In the genomic region with DNA sequence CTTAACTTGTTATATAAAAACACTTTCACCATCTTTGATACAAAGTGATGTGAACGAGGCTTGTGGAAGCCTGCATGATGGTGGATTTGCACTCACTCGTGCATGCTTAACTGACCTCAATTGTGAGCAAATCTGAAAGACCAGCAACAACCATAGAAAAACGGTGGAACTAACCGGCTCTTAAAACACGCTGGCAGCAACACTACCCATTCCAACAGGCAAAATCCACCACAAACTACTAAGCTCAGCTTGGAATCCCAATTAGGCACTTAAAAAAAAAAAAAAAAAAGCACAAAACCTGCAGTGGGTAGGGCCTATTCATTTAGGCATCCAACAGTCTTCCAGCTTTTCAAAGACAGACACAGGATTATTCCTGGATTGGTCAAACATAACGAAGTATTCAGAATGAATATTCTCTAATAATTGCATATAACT, we compare ENCODE assay signal across 1 cellular context.
TF ChIP-seq lines count a peak whose summit lies in the region.

No MANE protein-coding gene starts in this region.

TF ChIP-seq in HEK293, 187 proteins besides CTCF, POLR2A, EP300 and RAD21 (continued from another document):
- TF ChIP-seq, protein P1, sequence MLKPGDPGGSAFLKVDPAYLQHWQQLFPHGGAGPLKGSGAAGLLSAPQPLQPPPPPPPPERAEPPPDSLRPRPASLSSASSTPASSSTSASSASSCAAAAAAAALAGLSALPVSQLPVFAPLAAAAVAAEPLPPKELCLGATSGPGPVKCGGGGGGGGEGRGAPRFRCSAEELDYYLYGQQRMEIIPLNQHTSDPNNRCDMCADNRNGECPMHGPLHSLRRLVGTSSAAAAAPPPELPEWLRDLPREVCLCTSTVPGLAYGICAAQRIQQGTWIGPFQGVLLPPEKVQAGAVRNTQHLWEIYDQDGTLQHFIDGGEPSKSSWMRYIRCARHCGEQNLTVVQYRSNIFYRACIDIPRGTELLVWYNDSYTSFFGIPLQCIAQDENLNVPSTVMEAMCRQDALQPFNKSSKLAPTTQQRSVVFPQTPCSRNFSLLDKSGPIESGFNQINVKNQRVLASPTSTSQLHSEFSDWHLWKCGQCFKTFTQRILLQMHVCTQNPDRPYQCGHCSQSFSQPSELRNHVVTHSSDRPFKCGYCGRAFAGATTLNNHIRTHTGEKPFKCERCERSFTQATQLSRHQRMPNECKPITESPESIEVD (tag by site-specific recombination; IDR thresholded peaks at IDR 0.05): peak; percentile 68
- no peak for TF ChIP-seq ZNF571 (tag by site-specific recombination; IDR thresholded peaks at IDR 0.05)
- TF ChIP-seq, protein P2, sequence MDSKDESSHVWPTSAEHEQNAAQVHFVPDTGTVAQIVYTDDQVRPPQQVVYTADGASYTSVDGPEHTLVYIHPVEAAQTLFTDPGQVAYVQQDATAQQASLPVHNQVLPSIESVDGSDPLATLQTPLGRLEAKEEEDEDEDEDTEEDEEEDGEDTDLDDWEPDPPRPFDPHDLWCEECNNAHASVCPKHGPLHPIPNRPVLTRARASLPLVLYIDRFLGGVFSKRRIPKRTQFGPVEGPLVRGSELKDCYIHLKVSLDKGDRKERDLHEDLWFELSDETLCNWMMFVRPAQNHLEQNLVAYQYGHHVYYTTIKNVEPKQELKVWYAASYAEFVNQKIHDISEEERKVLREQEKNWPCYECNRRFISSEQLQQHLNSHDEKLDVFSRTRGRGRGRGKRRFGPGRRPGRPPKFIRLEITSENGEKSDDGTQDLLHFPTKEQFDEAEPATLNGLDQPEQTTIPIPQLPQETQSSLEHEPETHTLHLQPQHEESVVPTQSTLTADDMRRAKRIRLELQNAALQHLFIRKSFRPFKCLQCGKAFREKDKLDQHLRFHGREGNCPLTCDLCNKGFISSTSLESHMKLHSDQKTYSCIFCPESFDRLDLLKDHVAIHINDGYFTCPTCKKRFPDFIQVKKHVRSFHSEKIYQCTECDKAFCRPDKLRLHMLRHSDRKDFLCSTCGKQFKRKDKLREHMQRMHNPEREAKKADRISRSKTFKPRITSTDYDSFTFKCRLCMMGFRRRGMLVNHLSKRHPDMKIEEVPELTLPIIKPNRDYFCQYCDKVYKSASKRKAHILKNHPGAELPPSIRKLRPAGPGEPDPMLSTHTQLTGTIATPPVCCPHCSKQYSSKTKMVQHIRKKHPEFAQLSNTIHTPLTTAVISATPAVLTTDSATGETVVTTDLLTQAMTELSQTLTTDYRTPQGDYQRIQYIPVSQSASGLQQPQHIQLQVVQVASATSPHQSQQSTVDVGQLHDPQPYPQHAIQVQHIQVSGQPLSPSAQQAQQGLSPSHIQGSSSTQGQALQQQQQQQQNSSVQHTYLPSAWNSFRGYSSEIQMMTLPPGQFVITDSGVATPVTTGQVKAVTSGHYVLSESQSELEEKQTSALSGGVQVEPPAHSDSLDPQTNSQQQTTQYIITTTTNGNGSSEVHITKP (tag by site-specific recombination; IDR thresholded peaks at IDR 0.05): peak; percentile 40; the same call in 1 of the 2 replicates
- TF ChIP-seq ZEB2 (tag by site-specific recombination; IDR thresholded peaks at IDR 0.05): 0 out of 2 replicates have a peak, but pooled peaks have one; percentile 6
- TF ChIP-seq ZNF133 (tag by site-specific recombination; IDR thresholded peaks at IDR 0.05): no peak
- TF ChIP-seq, protein P3, sequence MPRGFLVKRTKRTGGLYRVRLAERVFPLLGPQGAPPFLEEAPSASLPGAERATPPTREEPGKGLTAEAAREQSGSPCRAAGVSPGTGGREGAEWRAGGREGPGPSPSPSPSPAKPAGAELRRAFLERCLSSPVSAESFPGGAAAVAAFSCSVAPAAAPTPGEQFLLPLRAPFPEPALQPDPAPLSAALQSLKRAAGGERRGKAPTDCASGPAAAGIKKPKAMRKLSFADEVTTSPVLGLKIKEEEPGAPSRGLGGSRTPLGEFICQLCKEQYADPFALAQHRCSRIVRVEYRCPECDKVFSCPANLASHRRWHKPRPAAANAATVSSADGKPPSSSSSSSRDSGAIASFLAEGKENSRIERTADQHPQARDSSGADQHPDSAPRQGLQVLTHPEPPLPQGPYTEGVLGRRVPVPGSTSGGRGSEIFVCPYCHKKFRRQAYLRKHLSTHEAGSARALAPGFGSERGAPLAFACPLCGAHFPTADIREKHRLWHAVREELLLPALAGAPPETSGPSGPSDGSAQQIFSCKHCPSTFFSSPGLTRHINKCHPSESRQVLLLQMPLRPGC (tag by site-specific recombination; IDR thresholded peaks at IDR 0.05): 0 out of 2 replicates have a peak, but pooled peaks have one; percentile 56
- 0 out of 2 replicates have a peak, but pooled peaks have one; percentile 15 for TF ChIP-seq SCRT2 (tag by site-specific recombination; IDR thresholded peaks at IDR 0.05)
- no peak for TF ChIP-seq SETDB1 (IDR thresholded peaks at IDR 0.05; ENCODE audit: insufficient read length, low read length)
- TF ChIP-seq, protein P4, sequence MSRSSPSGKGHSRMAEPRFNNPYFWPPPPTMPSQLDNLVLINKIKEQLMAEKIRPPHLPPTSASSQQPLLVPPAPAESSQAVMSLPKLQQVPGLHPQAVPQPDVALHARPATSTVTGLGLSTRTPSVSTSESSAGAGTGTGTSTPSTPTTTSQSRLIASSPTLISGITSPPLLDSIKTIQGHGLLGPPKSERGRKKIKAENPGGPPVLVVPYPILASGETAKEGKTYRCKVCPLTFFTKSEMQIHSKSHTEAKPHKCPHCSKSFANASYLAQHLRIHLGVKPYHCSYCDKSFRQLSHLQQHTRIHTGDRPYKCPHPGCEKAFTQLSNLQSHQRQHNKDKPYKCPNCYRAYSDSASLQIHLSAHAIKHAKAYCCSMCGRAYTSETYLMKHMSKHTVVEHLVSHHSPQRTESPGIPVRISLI (tag by site-specific recombination; IDR thresholded peaks at IDR 0.05): no peak; the same call in 1 of the 2 replicates
- TF ChIP-seq ZNF660 (tag by site-specific recombination; IDR thresholded peaks at IDR 0.05): no peak
